In the genomic region with DNA sequence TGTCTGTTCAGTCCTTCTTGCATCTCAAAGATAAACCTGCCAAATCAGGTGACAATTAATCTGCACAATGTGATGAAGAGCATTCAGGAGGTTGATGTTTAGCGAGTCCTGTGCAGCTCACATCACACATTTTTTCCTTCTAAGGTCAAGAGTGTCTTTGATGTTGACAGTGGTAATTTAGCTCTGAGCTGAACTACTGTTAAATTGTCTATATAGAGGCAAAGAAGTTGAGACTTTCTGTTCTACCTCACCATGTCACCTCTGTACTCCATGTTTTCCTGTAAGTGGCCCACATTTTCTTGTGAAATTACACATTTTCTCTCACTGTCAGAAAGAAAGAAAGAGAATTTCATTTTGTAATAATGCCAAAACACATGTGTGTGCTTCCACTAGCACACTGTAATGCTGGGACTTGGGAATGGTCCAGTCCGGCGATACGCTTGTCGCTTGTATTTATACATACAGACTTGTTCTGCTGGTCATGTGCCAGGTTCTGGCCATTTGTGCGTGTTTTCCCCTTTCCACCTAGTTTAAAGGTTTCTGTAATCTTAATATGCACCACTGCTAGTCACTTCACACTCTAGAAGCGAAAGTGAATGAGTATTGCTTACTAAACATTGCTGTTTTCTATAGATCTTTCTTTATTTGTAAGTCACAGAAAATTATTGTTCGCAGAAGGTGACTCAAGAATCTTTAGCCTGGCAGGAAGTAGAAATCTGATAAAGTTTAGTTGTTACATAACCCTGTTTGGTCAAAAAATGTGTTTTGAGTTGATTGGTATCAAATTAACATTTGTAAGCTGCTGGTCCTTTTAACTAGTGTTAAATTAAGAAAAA, we compare ENCODE assay signal across 11 cellular contexts.
A peak's percentile ranks its signal among the peaks of the same experiment; 100 is the strongest.
DNase-seq lines count a peak whose midpoint lies in the region; ATAC-seq and TF ChIP-seq lines count a peak whose summit lies in the region.
"Had no signal": no experiment of that assay in that cellular context is flagged by ENCODE, and none has a peak within 500 bp of the region (broad histone marks: within the 10 kb centered on the region; RNA-seq: fewer than 3 reads in every experiment).

No MANE protein-coding gene starts in this region.

- no peaks in the 10 kb centered on the region for H3K27me3 Mint-ChIP-seq in nephron (ENCODE audit: low read depth)
- H3K27me3 Mint-ChIP-seq: activated naive CD8-positive, alpha-beta T cell treated with anti-CD3 and anti-CD28 coated beads, Interleukin-2, amount 50 U/mL, for 24 hours; CD4-positive, alpha-beta T cell had no signal

- H3K27ac ChIP-seq in esophagus (ENCODE audit: low read depth in 2 of 2, low read length in 1 of 2) (peak overlapping the region in 1 of 2 donors; percentile 24), mesendoderm (ENCODE audit: low read depth, low read length) (no peak overlapping the region)

- H3K36me3 ChIP-seq in esophagus (ENCODE audit: control insufficient read depth in 2 of 2, insufficient read depth in 2 of 2, low read length in 1 of 2) (no peaks in the 10 kb centered on the region), mesendoderm (ENCODE audit: control insufficient read depth, insufficient read depth, low read length) (no peaks in the 10 kb centered on the region)

- no peaks in the 10 kb centered on the region for H3K79me2 ChIP-seq in mesendoderm (ENCODE audit: control insufficient read depth, insufficient read depth, low read length)

- no peak overlapping the region for H2BK120ac ChIP-seq in mesendoderm (ENCODE audit: low read depth, low read length)

- no peaks in the 10 kb centered on the region for H3K79me1 ChIP-seq in mesendoderm (ENCODE audit: low read length)

- ATAC-seq in HG03025 (IDR thresholded peaks at IDR 0.05; ENCODE audit: low FRiP score, unreplicated experiment): no peak
- ATAC-seq: activated naive CD8-positive, alpha-beta T cell treated with anti-CD3 and anti-CD28 coated beads, Interleukin-2, amount 50 U/mL, for 24 hours had no signal

- no peak overlapping the region for H4K5ac ChIP-seq in mesendoderm (ENCODE audit: low read length)

- H3K9me3 ChIP-seq in esophagus (ENCODE audit: control insufficient read depth in 2 of 2, insufficient read depth in 1 of 2, low read depth in 1 of 2, low read length in 1 of 2): no peaks in the 10 kb centered on the region

- no peak overlapping the region for H3K23ac ChIP-seq in mesendoderm (ENCODE audit: low read length)

- peak; percentile 27 for DNase-seq in AG10803 (ENCODE audit: low read depth)
- DNase-seq in NCI-H2227 (lab: John Stamatoyannopoulos, UW; ENCODE audit: unreplicated experiment): peak; percentile 42
- DNase-seq in SHP77 treated with DMSO at 0.1 percent for 48 hours (lab: John Stamatoyannopoulos, UW): no peak
- no peak for DNase-seq in globus pallidus (ENCODE audit: low spot score)
- DNase-seq in mesendoderm: no peak
- DNase-seq: activated naive CD8-positive, alpha-beta T cell treated with anti-CD3 and anti-CD28 coated beads, Interleukin-2, amount 50 U/mL, for 24 hours; CD4-positive, alpha-beta T cell; stimulated activated CD8-positive, alpha-beta memory T cell treated with anti-CD3 and anti-CD28 coated beads, Interleukin-4, amount 100 ng/mL, for 48 hours had no signal

- peak overlapping the region; percentile 45 for H3K4me3 ChIP-seq in AG10803 (ENCODE audit: low read length)
- H3K4me3 ChIP-seq in esophagus (ENCODE audit: low read depth in 1 of 2, low read length in 2 of 2): peak overlapping the region; percentile 11 to 29
- H3K4me3 ChIP-seq in mesendoderm (ENCODE audit: low read length): no peak overlapping the region

- TF ChIP-seq CTCF in AG10803 (conservative IDR thresholded peaks at IDR 0.05; ENCODE audit: low read length) (no peak), nephron (IDR thresholded peaks at IDR 0.05; ENCODE audit: unreplicated experiment in 3 of 3) (no peak)

- no peak overlapping the region for H3K4ac ChIP-seq in mesendoderm (ENCODE audit: low read depth, low read length)

- no peak overlapping the region for H2BK5ac ChIP-seq in mesendoderm (ENCODE audit: low read length)

- H4K8ac ChIP-seq in mesendoderm (ENCODE audit: low read depth, low read length): no peak overlapping the region

- H3K4me1 ChIP-seq in esophagus (ENCODE audit: control insufficient read depth in 2 of 2, insufficient read depth in 2 of 2, low read length in 1 of 2): no peaks in the 10 kb centered on the region
- peaks cover 2% of the 10 kb centered on the region for H3K4me1 ChIP-seq in mesendoderm (ENCODE audit: control insufficient read depth, low read depth, low read length)

- peaks cover 7% of the 10 kb centered on the region for H3K9me3 Mint-ChIP-seq in nephron

- H3K4me2 ChIP-seq in mesendoderm (ENCODE audit: low read length): no peak overlapping the region

- no peak overlapping the region for H3K56ac ChIP-seq in mesendoderm (ENCODE audit: low read length)

- H3K4me3 Mint-ChIP-seq in nephron: peak overlapping the region in 1 of 3 experiments; percentile 63
- H3K4me3 Mint-ChIP-seq: activated naive CD8-positive, alpha-beta T cell treated with anti-CD3 and anti-CD28 coated beads, Interleukin-2, amount 50 U/mL, for 24 hours; CD4-positive, alpha-beta T cell had no signal

- H3K27ac Mint-ChIP-seq in nephron: peak overlapping the region in 2 of 3 experiments; percentile 39 to 81
- H3K27ac Mint-ChIP-seq: activated naive CD8-positive, alpha-beta T cell treated with anti-CD3 and anti-CD28 coated beads, Interleukin-2, amount 50 U/mL, for 24 hours; CD4-positive, alpha-beta T cell had no signal

- H3K4me1 Mint-ChIP-seq in nephron: peaks cover 48% of the 10 kb centered on the region

- H3K9ac ChIP-seq in mesendoderm (ENCODE audit: low read length): no peak overlapping the region

- H3K36me3 Mint-ChIP-seq in nephron (ENCODE audit: low read depth): peaks cover 35% of the 10 kb centered on the region

- no peak overlapping the region for H2AK5ac ChIP-seq in mesendoderm (ENCODE audit: low read length)

- no peak overlapping the region for H3K18ac ChIP-seq in mesendoderm (ENCODE audit: low read length)

- H3K27me3 ChIP-seq in esophagus (ENCODE audit: control insufficient read depth in 1 of 2, insufficient read depth in 2 of 2, low read length in 2 of 2) (no peaks in the 10 kb centered on the region), mesendoderm (ENCODE audit: insufficient read depth, low read length, poor library complexity) (no peaks in the 10 kb centered on the region)

- WGBS in esophagus, 2 donors: 27 to 44% methylated on average over 8 of the region's 8 CpGs
- no CpG with 5 or more reads among the region's 8 CpGs for WGBS in mesendoderm (ENCODE audit: extremely low coverage, insufficient coverage, low lambda C conversion rate)

- H2BK15ac ChIP-seq in mesendoderm (replicated peaks; ENCODE audit: low read depth): no peak overlapping the region

Comparison
In these comparisons a context has a peak if more than half of its experiments do, and no peak if none do; other contexts are left out.
1. DNase-seq: peak in AG10803 (single experiment) and NCI-H2227 (single experiment); none in SHP77 treated with DMSO at 0.1 percent for 48 hours (single experiment), globus pallidus (single experiment) and mesendoderm (single experiment).